8 cellular contexts compared by ENCODE assay signal in genomic region chr10:17428616-17429097, GRCh38. TPM values are rescaled to one million over a fixed set of nuclear protein-coding genes. Genes with fewer than 3 reads are reported as not detected.
A peak's percentile ranks its signal among the peaks of the same experiment; 100 is the strongest.
DNase-seq lines count a peak whose midpoint lies in the region; ATAC-seq, FAIRE-seq and TF ChIP-seq lines count a peak whose summit lies in the region.

No MANE protein-coding gene starts in this region.

- CTCF ChIA-PET in CD4-positive, alpha-beta T cell (lab: Charles Lee): interaction anchor here (4.4 kb wide), 1 partner anchor 20 kb away, joined by 32 read pairs; no protein-coding TSS in a partner anchor
- CTCF ChIA-PET in SK-N-SH (lab: Yijun Ruan, JAX): interaction anchor here (0.7 to 6.3 kb wide), 7 partner anchors 11 to 601 kb away, joined by 3 to 44 read pairs (median 6); no protein-coding TSS in a partner anchor

- peak; percentile 79 for ATAC-seq in CD4-positive, alpha-beta T cell (ENCODE audit: poor library complexity)
- peak; percentile 65 for ATAC-seq in HG03196 (IDR thresholded peaks at IDR 0.05; ENCODE audit: unreplicated experiment)
- ATAC-seq in naive thymus-derived CD8-positive, alpha-beta T cell: peak; percentile 89 to 92
- ATAC-seq in GM19324 (IDR thresholded peaks at IDR 0.05; ENCODE audit: low FRiP score, unreplicated experiment): no peak

- no peaks in the 10 kb centered on the region for H3K79me2 ChIP-seq in SK-N-SH (ENCODE audit: insufficient read depth)

- no peak overlapping the region for H3K9ac ChIP-seq in SK-N-SH

- peaks cover 70% of the 10 kb centered on the region for H3K4me1 Mint-ChIP-seq in CD4-positive, alpha-beta T cell (ENCODE audit: low read depth)
- H3K4me1 Mint-ChIP-seq in naive thymus-derived CD8-positive, alpha-beta T cell: peaks cover 34 to 75% (median 68%) of the 10 kb centered on the region in 4 donors

- 82% methylated on average over 12 of the region's 12 CpGs for WGBS in SK-N-SH (ENCODE audit: low lambda C conversion rate)

- peaks cover 4% of the 10 kb centered on the region for H3K27me3 Mint-ChIP-seq in CD4-positive, alpha-beta T cell
- H3K27me3 Mint-ChIP-seq in naive thymus-derived CD8-positive, alpha-beta T cell: peaks cover 0 to 10% (median 3%) of the 10 kb centered on the region in 5 donors

- no peak overlapping the region for H2AFZ ChIP-seq in SK-N-SH (ENCODE audit: low read depth)

- no peaks in the 10 kb centered on the region for H3F3A ChIP-seq in SK-N-SH (replicated peaks; ENCODE audit: insufficient read depth)

- no peak for FAIRE-seq in HTR-8/SVneo (lab: Jason Lieb, UNC)

- no peak overlapping the region for H3K4me3 ChIP-seq in SK-N-SH (ENCODE audit: low read depth in 2 of 2, low read length in 1 of 2)

- TF ChIP-seq RAD21 in SK-N-SH (IDR thresholded peaks at IDR 0.05; ENCODE audit: low read length): no peak

- peak overlapping the region; percentile 69 for H3K27ac ChIP-seq in CD4-positive, alpha-beta T cell (ENCODE audit: low read depth, low read length)
- H3K27ac ChIP-seq in SK-N-SH (ENCODE audit: low read depth in 2 of 2, low read length in 1 of 2): no peak overlapping the region

- no peaks in the 10 kb centered on the region for H3K36me3 Mint-ChIP-seq in CD4-positive, alpha-beta T cell (ENCODE audit: low read depth)
- no peaks in the 10 kb centered on the region for H3K36me3 Mint-ChIP-seq in naive thymus-derived CD8-positive, alpha-beta T cell

- H3K4me1 ChIP-seq in SK-N-SH (ENCODE audit: control insufficient read depth in 1 of 2, insufficient read depth in 2 of 2, low read depth in 1 of 2, low read length in 1 of 2): no peaks in the 10 kb centered on the region

- POLR2A ChIA-PET in CD4-positive, alpha-beta T cell (lab: Charles Lee): interaction anchor here (1.2 to 5.3 kb wide), 10 partner anchors 9 to 611 kb away, joined by 3 to 41 read pairs (median 16); partner anchors contain the start of genes RSU1 and ST8SIA6
- POLR2A ChIA-PET in naive thymus-derived CD8-positive, alpha-beta T cell (lab: Charles Lee): interaction anchor here (1.4 to 4.1 kb wide), 8 partner anchors 12 to 611 kb away, joined by 4 to 48 read pairs (median 8); partner anchors contain the start of genes RSU1, STAM, TRDMT1 and VIM
- POLR2A ChIA-PET in SK-N-SH (lab: Yijun Ruan, JAX): no interaction called here

- no peak for TF ChIP-seq EP300 in SK-N-SH (IDR thresholded peaks at IDR 0.05; ENCODE audit: borderline replicate concordance in 1 of 2, low read depth in 1 of 2, low read length in 1 of 2)

- no peak for TF ChIP-seq CTCF in CD4-positive, alpha-beta T cell (IDR thresholded peaks at IDR 0.05)
- TF ChIP-seq CTCF in SK-N-SH (IDR thresholded peaks at IDR 0.05): no peak

- no peaks in the 10 kb centered on the region for H3K36me3 ChIP-seq in SK-N-SH (replicated peaks in 1 of 2; ENCODE audit: control insufficient read depth in 1 of 2, insufficient read depth in 2 of 2, low read length in 1 of 2)

- no peaks in the 10 kb centered on the region for H3K9me3 ChIP-seq in CD4-positive, alpha-beta T cell (ENCODE audit: control insufficient read depth, low read length)
- no peaks in the 10 kb centered on the region for H3K9me3 ChIP-seq in SK-N-SH

- peak; percentile 52 to 76 (median 66) for DNase-seq in CD4-positive, alpha-beta T cell
- DNase-seq in activated CD8-positive, alpha-beta memory T cell treated with anti-CD3 and anti-CD28 coated beads for 1 hour (ENCODE audit: extremely low read depth in 1 of 2, low read depth in 1 of 2): peak; percentile 12 to 50
- peak; percentile 43 to 87 (median 72) for DNase-seq in naive thymus-derived CD8-positive, alpha-beta T cell
- no peak for DNase-seq in SK-N-SH
- DNase-seq in superior temporal gyrus (ENCODE audit: extremely low spot score): no peak
- no peak for DNase-seq in HTR-8/SVneo (ENCODE audit: insufficient read length, low spot score)

- intact Hi-C loops in CD4-positive, alpha-beta T cell (cut with DNase I, micrococcal nuclease): loop anchor here in 1 of 2 experiments (10.0 kb wide), 2 partner anchors 404 to 994 kb away; partner anchors contain the start of gene PTER

- H3K9me2 ChIP-seq in SK-N-SH: no peaks in the 10 kb centered on the region

- H4K20me1 ChIP-seq in SK-N-SH (ENCODE audit: insufficient read depth): no peaks in the 10 kb centered on the region

- H3K9me3 Mint-ChIP-seq in CD4-positive, alpha-beta T cell: no peaks in the 10 kb centered on the region
- H3K9me3 Mint-ChIP-seq in naive thymus-derived CD8-positive, alpha-beta T cell: no peaks in the 10 kb centered on the region

- peak overlapping the region; percentile 93 for H3K27ac Mint-ChIP-seq in CD4-positive, alpha-beta T cell
- peak overlapping the region; percentile 91 to 98 (median 94) for H3K27ac Mint-ChIP-seq in naive thymus-derived CD8-positive, alpha-beta T cell

- peak overlapping the region; percentile 67 for H3K4me3 Mint-ChIP-seq in CD4-positive, alpha-beta T cell
- peak overlapping the region; percentile 72 to 87 (median 83) for H3K4me3 Mint-ChIP-seq in naive thymus-derived CD8-positive, alpha-beta T cell

- no peak overlapping the region for H3K4me2 ChIP-seq in SK-N-SH

- H3K27me3 ChIP-seq in CD4-positive, alpha-beta T cell (ENCODE audit: control insufficient read depth, insufficient read depth, low read length): no peaks in the 10 kb centered on the region
- H3K27me3 ChIP-seq in SK-N-SH (ENCODE audit: insufficient read depth): no peaks in the 10 kb centered on the region

TF ChIP-seq in SK-N-SH, 30 proteins besides CTCF, POLR2A, EP300 and RAD21:
- TF ChIP-seq TEAD4 (IDR thresholded peaks at IDR 0.05; ENCODE audit: borderline replicate concordance, insufficient read depth): no peak
- no peak for TF ChIP-seq USF1 (IDR thresholded peaks at IDR 0.05; ENCODE audit: borderline replicate concordance, low read depth)
- TF ChIP-seq REST (IDR thresholded peaks at IDR 0.05; ENCODE audit: low read depth, low read length): no peak
- TF ChIP-seq PBX3 (IDR thresholded peaks at IDR 0.05): no peak

RNA-seq across cellular contexts. Expression of gene ST8SIA6, which starts 25.7 kb away (rescaled TPM):
- total RNA-seq in CD4-positive, alpha-beta T cell: under 1 TPM; 0.19 to 0.34 TPM
- total RNA-seq in naive thymus-derived CD8-positive, alpha-beta T cell: under 1 TPM in 1 of 2 experiments, not detected in 1; 0.33 TPM
- 1 to 10 TPM in 1 of 3 donors, not detected in 2; 2.4 TPM for polyA plus RNA-seq in naive thymus-derived CD8-positive, alpha-beta T cell
- 0.03 TPM in 1 of 2 replicates, not detected in the other for polyA plus RNA-seq in SK-N-SH (2012; rRNA removed)
- polyA plus RNA-seq in SK-N-SH (2012; cell fraction: cytosol; rRNA removed): 0.03 TPM in 1 of 2 replicates, not detected in the other
- not detected in 2 replicates for polyA plus RNA-seq in SK-N-SH (2012; cell fraction: nucleus; rRNA removed)

Comparison
In these comparisons a context has a peak if more than half of its experiments do, and no peak if none do; other contexts are left out.
1. DNase-seq: peak in CD4-positive, alpha-beta T cell (10 of 10), activated CD8-positive, alpha-beta memory T cell treated with anti-CD3 and anti-CD28 coated beads for 1 hour (2 of 2) and naive thymus-derived CD8-positive, alpha-beta T cell (10 of 10); none in SK-N-SH (single experiment), superior temporal gyrus (single experiment) and HTR-8/SVneo (single experiment).